In the genomic region with DNA sequence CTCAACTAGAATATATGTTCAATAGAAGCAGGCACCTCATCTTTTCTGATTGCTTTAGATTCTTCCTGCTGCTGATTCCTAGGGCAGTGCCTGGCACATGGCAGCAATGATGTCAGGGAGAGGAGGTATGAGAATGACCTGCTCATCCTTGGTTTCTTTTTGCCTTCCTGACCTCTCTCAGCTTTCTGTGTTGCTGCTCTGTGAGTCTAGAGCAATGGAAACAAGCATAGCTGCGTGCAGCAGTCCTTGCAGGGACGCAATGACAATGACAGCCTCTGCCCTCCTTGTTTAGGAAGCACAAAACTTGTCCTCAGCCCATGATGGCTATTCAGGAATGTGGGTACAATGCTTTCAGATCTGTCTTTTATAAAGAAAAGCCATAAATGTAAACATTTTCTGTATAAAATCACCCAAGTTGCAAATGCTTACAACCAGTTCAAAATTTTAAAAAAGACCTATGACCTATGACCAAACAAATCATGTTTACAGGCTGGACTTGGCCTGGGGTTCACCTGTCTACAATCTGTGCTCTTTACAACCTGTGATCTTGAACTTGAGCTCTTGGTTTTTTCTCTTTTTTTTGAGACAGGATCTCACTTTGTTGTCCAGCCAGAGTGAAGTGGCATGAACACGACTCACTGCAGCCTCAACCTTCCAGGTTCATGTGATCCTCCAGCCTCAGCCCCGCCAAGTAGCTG, we compare ENCODE assay signal across 5 cellular contexts.
"Had no signal": no experiment of that assay in that cellular context is flagged by ENCODE, and none has a peak within 500 bp of the region (broad histone marks: within the 10 kb centered on the region; RNA-seq: fewer than 3 reads in every experiment).

No MANE protein-coding gene starts in this region.

- H3K4me2 ChIP-seq: GM23338 had no signal

- H3K27ac Mint-ChIP-seq: GM23338 had no signal

- H3K4me3 Mint-ChIP-seq: GM23338 had no signal

- H3K9me3 Mint-ChIP-seq: GM23338 had no signal

- H2AFZ ChIP-seq: GM23338 had no signal

- ATAC-seq: GM23338, K562 had no signal

- H3K4me3 ChIP-seq: GM23338, K562 had no signal

- H3K4me1 Mint-ChIP-seq: GM23338 had no signal

- DNase-seq: H7, HCEC 1CT, KG1 had no signal
